Comparison of ENCODE assay signal across 11 cellular contexts in genomic region chr9:129866373-129867137, GRCh38. TPM values are rescaled to one million over a fixed set of nuclear protein-coding genes. Genes with fewer than 3 reads are reported as not detected.
DNase-seq lines count a peak whose midpoint lies in the region; ATAC-seq, FAIRE-seq and TF ChIP-seq lines count a peak whose summit lies in the region.
"Had no signal": no experiment of that assay in that cellular context is flagged by ENCODE, and none has a peak within 500 bp of the region (broad histone marks: within the 10 kb centered on the region; RNA-seq: fewer than 3 reads in every experiment).

No MANE protein-coding gene starts in this region.

- H3K27me3 ChIP-seq in HepG2 (ENCODE audit: control insufficient read depth in 1 of 2, insufficient read depth in 2 of 2, low read length in 2 of 2) (no peaks in the 10 kb centered on the region), right lobe of liver (no peaks in the 10 kb centered on the region), thymus (ENCODE audit: control insufficient read depth, insufficient read depth) (no peaks in the 10 kb centered on the region), esophagus muscularis mucosa (no peaks in the 10 kb centered on the region)

- TF ChIP-seq EP300 in HepG2 (IDR thresholded peaks at IDR 0.05; ENCODE audit: low read depth in 2 of 2, low read length in 2 of 2) (no peak), HepG2 (CRISPR knock-in tag; IDR thresholded peaks at IDR 0.05; ENCODE audit: borderline replicate concordance) (no peak), esophagus muscularis mucosa (IDR thresholded peaks at IDR 0.05) (no peak)

- FAIRE-seq in HepG2 (lab: Jason Lieb, UNC) = no peak

- H3K4me1 ChIP-seq in HepG2 (ENCODE audit: insufficient read depth, low read length) = no peaks in the 10 kb centered on the region
- peaks cover 0 to 11% (median 5%) of the 10 kb centered on the region in 4 donors for H3K4me1 ChIP-seq in right lobe of liver
- peaks cover 54% of the 10 kb centered on the region for H3K4me1 ChIP-seq in thymus (ENCODE audit: control insufficient read depth, insufficient read depth, low read length)
- H3K4me1 ChIP-seq in esophagus muscularis mucosa = no peaks in the 10 kb centered on the region

- no peaks in the 10 kb centered on the region for H3K79me2 ChIP-seq in HepG2 (ENCODE audit: insufficient read depth, low read length)

- no peak overlapping the region for H3K4me2 ChIP-seq in HepG2 (ENCODE audit: low read depth, low read length)

- no peaks in the 10 kb centered on the region for H4K20me1 ChIP-seq in HepG2 (ENCODE audit: insufficient read depth, low read length)

- intact Hi-C loops in HepG2 (cut with micrococcal nuclease; ENCODE audit: unreplicated experiment) (no loop called here), right lobe of liver (cut with DNase I) (no loop called here), esophagus muscularis mucosa (cut with DNase I) (no loop called here)

- H3K9ac ChIP-seq in HepG2 (ENCODE audit: insufficient read depth, low read depth, low read length) = no peak overlapping the region

- TF ChIP-seq CTCF in HepG2 (CRISPR knock-in tag; IDR thresholded peaks at IDR 0.05) (no peak), right lobe of liver (IDR thresholded peaks at IDR 0.05) (no peak), esophagus muscularis mucosa (IDR thresholded peaks at IDR 0.05) (no peak)

- DNase-seq in HepG2 (ENCODE audit: low spot score) (no peak), right lobe of liver (no peak), globus pallidus (ENCODE audit: low spot score) (peak; percentile 16), cerebellum (ENCODE audit: low spot score) (no peak), G401 (ENCODE audit: low spot score) (no peak), esophagus muscularis mucosa (ENCODE audit: extremely low spot score) (no peak)
- peak; percentile 56 for DNase-seq in activated T-cell treated with anti-CD3 and anti-CD28 coated beads, Interleukin-2, amount 50 U/mL, for 1 hour
- DNase-seq: amniotic stem cell; effector CD4-positive, alpha-beta T cell; NCI-H2029 treated with DMSO at 0.1 percent for 48 hours had no signal

- peaks cover 0 to 3% of the 10 kb centered on the region in 2 experiments; a peak in 1 of 5 replicates for H3K36me3 ChIP-seq in HepG2 (replicated peaks in 1 of 2; ENCODE audit: control insufficient read depth in 1 of 2, insufficient read depth in 2 of 2, low read length in 2 of 2)
- peaks cover 0 to 10% (median 2%) of the 10 kb centered on the region in 4 donors for H3K36me3 ChIP-seq in right lobe of liver
- H3K36me3 ChIP-seq in thymus (ENCODE audit: control insufficient read depth, insufficient read depth) = peaks cover 53% of the 10 kb centered on the region
- peaks cover 31 to 90% (median 69%) of the 10 kb centered on the region in 4 donors for H3K36me3 ChIP-seq in esophagus muscularis mucosa

- CTCF ChIA-PET in HepG2 (lab: Yijun Ruan, JAX; ENCODE audit: low intra/inter-chr PET ratio, low total read pairs) = no interaction called here

- ATAC-seq in HepG2 (no peak), right lobe of liver (no peak)

- in situ Hi-C loops in HepG2 (cut with HindIII; ENCODE audit: extremely low pct_ligation_motif_present, low pct_unique_long_range_greater_than_20kb) = no loop called here
- in situ Hi-C loops in G401 (cut with HindIII; ENCODE audit: low sequenced_read_pairs) = no loop called here

- no peak for TF ChIP-seq POLR2A in HepG2 (IDR thresholded peaks at IDR 0.05; ENCODE audit: insufficient read depth in 1 of 2, low read depth in 2 of 2, low read length in 2 of 2)
- TF ChIP-seq POLR2A in right lobe of liver (IDR thresholded peaks at IDR 0.05) = no peak
- no peak for TF ChIP-seq POLR2A in esophagus muscularis mucosa (IDR thresholded peaks at IDR 0.05; ENCODE audit: low read depth)

- no peaks in the 10 kb centered on the region for H3K9me3 ChIP-seq in HepG2 (ENCODE audit: low read length)
- H3K9me3 ChIP-seq in right lobe of liver = no peaks in the 10 kb centered on the region
- peaks cover 1% of the 10 kb centered on the region for H3K9me3 ChIP-seq in thymus (ENCODE audit: control insufficient read depth)
- H3K9me3 ChIP-seq in esophagus muscularis mucosa = no peaks in the 10 kb centered on the region

- WGBS in HepG2 (ENCODE audit: low lambda C conversion rate) = 96% methylated on average over 9 of the region's 17 CpGs
- WGBS in right lobe of liver (ENCODE audit: insufficient coverage, low coverage, low lambda C conversion rate, missing lambda C conversion rate) = 71% methylated on average over 8 of the region's 17 CpGs
- WGBS in thymus = 16% methylated on average over 17 of the region's 17 CpGs
- 75% methylated on average over 11 of the region's 17 CpGs for WGBS in esophagus muscularis mucosa

- no peak for TF ChIP-seq RAD21 in HepG2 (CRISPR knock-in tag; IDR thresholded peaks at IDR 0.05)

- no peak overlapping the region for H2AFZ ChIP-seq in HepG2 (ENCODE audit: low read length)

- POLR2A ChIA-PET in HepG2 (lab: Yijun Ruan, JAX) = no interaction called here

- no peak overlapping the region for H3K4me3 ChIP-seq in HepG2 (replicated peaks in 1 of 3; ENCODE audit: insufficient read depth in 1 of 3, low read depth in 2 of 3, low read length in 3 of 3)
- H3K4me3 ChIP-seq in right lobe of liver = no peak overlapping the region
- no peak overlapping the region for H3K4me3 ChIP-seq in thymus (ENCODE audit: low read length)
- H3K4me3 ChIP-seq in esophagus muscularis mucosa = no peak overlapping the region

- BruUV-seq in HepG2 (replicated peaks; lab: Mats Ljungman, UMichigan) = no TSS peak

- H3K27ac ChIP-seq in HepG2 (ENCODE audit: extremely low read length, insufficient read depth, low read length) (no peak overlapping the region), right lobe of liver (no peak overlapping the region), thymus (ENCODE audit: low read depth) (peak overlapping the region; percentile 96), esophagus muscularis mucosa (replicated peaks in 1 of 4) (no peak overlapping the region)

RNA-seq across cellular contexts. Expression of gene USP20, which starts 31.3 kb away (rescaled TPM):
- total RNA-seq in HepG2 (2016; rRNA removed; fragmentation: Illumina TruSeq; extraction: Trizol) (2.9 and 4.4 TPM in 2 replicates), right lobe of liver (10 to 100 TPM in 4 of 6 experiments, 1 to 10 TPM in 2; 7.5 to 14.0 (median 10.8) TPM), cerebellum (11.1 TPM), esophagus muscularis mucosa (10 to 100 TPM; 31.1 to 45.3 (median 38.7) TPM)
- total RNA-seq in HepG2 (2016; cell fraction: cytosol; rRNA removed; fragmentation: Illumina TruSeq; extraction: Trizol; ENCODE audit: low read depth) = 0.51 and 1.3 TPM in 2 replicates
- total RNA-seq in HepG2 (2016; cell fraction: insoluble cytoplasmic fraction; rRNA removed; fragmentation: Illumina TruSeq; extraction: Trizol) = 3.8 and 5.0 TPM in 2 replicates
- total RNA-seq in HepG2 (2016; cell fraction: membrane; rRNA removed; fragmentation: Illumina TruSeq; extraction: Trizol) = 1.9 and 2.3 TPM in 2 replicates
- total RNA-seq in HepG2 (2016; cell fraction: nucleus; rRNA removed; fragmentation: Illumina TruSeq; extraction: Trizol) = 5.5 TPM in 2 replicates
- polyA plus RNA-seq in HepG2 (2011; rRNA removed) (5.9 and 8.7 TPM in 2 replicates), thymus (175 TPM)
- polyA plus RNA-seq in HepG2 (2011; cell fraction: cytosol; rRNA removed) = 4.0 and 5.7 TPM in 2 replicates
- 64.1 and 76.1 TPM in 2 replicates for polyA plus RNA-seq in HepG2 (2011; cell fraction: nucleus; rRNA removed)
- polyA plus RNA-seq in HepG2 (2012) = 7.5 and 8.7 TPM in 2 replicates
- polyA plus RNA-seq in HepG2 (2016; cell fraction: cytosol; fragmentation: Illumina TruSeq; extraction: Trizol; ENCODE audit: low read depth) = 0.70 and 0.96 TPM in 2 replicates
- polyA plus RNA-seq in HepG2 (2016; cell fraction: insoluble cytoplasmic fraction; fragmentation: Illumina TruSeq; extraction: Trizol; ENCODE audit: low read depth) = 2.6 and 3.2 TPM in 2 replicates
- 1.4 and 1.5 TPM in 2 replicates for polyA plus RNA-seq in HepG2 (2016; cell fraction: membrane; fragmentation: Illumina TruSeq; extraction: Trizol; ENCODE audit: low read depth)
- polyA plus RNA-seq in HepG2 (2016; cell fraction: nucleus; fragmentation: Illumina TruSeq; extraction: Trizol; ENCODE audit: insufficient read depth, low read depth) = 14.4 and 18.6 TPM in 2 replicates
- polyA minus RNA-seq in HepG2 (2011; rRNA and poly(A)+ RNA removed; ENCODE audit: low replicate concordance) = 11.2 and 18.8 TPM in 2 replicates
- polyA minus RNA-seq in HepG2 (2011; cell fraction: cytosol; rRNA and poly(A)+ RNA removed) = 3.8 and 5.1 TPM in 2 replicates
- polyA minus RNA-seq in HepG2 (2011; cell fraction: nucleus; rRNA and poly(A)+ RNA removed) = 8.5 and 10.2 TPM in 2 replicates
- total RNA-seq in G401 (2014; rRNA removed; shearing (Covaris generic)) = 27.7 and 34.3 TPM in 2 replicates

RNA-seq across cellular contexts. Expression of gene C9orf78, which starts 31.5 kb away (rescaled TPM):
- total RNA-seq in HepG2 (2016; rRNA removed; fragmentation: Illumina TruSeq; extraction: Trizol) (35.5 and 49.0 TPM in 2 replicates), right lobe of liver (10 to 100 TPM; 25.2 to 39.8 (median 33.5) TPM), cerebellum (21.0 TPM), esophagus muscularis mucosa (100 to 1,000 TPM in 1 of 4 donors, 10 to 100 TPM in 3; 47.3 to 139 (median 62.6) TPM)
- total RNA-seq in HepG2 (2016; cell fraction: cytosol; rRNA removed; fragmentation: Illumina TruSeq; extraction: Trizol; ENCODE audit: low read depth) = 14.6 and 16.3 TPM in 2 replicates
- total RNA-seq in HepG2 (2016; cell fraction: insoluble cytoplasmic fraction; rRNA removed; fragmentation: Illumina TruSeq; extraction: Trizol) = 37.6 and 59.4 TPM in 2 replicates
- 28.0 and 28.1 TPM in 2 replicates for total RNA-seq in HepG2 (2016; cell fraction: membrane; rRNA removed; fragmentation: Illumina TruSeq; extraction: Trizol)
- 12.7 and 14.8 TPM in 2 replicates for total RNA-seq in HepG2 (2016; cell fraction: nucleus; rRNA removed; fragmentation: Illumina TruSeq; extraction: Trizol)
- polyA plus RNA-seq in HepG2 (2011; rRNA removed) (14.7 and 18.4 TPM in 2 replicates), thymus (95.0 TPM)
- 17.3 and 19.6 TPM in 2 replicates for polyA plus RNA-seq in HepG2 (2011; cell fraction: cytosol; rRNA removed)
- 3.1 and 4.7 TPM in 2 replicates for polyA plus RNA-seq in HepG2 (2011; cell fraction: nucleus; rRNA removed)
- polyA plus RNA-seq in HepG2 (2012) = 23.6 and 27.5 TPM in 2 replicates
- polyA plus RNA-seq in HepG2 (2016; cell fraction: cytosol; fragmentation: Illumina TruSeq; extraction: Trizol; ENCODE audit: low read depth) = 18.5 and 18.8 TPM in 2 replicates
- polyA plus RNA-seq in HepG2 (2016; cell fraction: insoluble cytoplasmic fraction; fragmentation: Illumina TruSeq; extraction: Trizol; ENCODE audit: low read depth) = 81.0 and 86.6 TPM in 2 replicates
- 30.0 and 32.0 TPM in 2 replicates for polyA plus RNA-seq in HepG2 (2016; cell fraction: membrane; fragmentation: Illumina TruSeq; extraction: Trizol; ENCODE audit: low read depth)
- 30.1 and 37.2 TPM in 2 replicates for polyA plus RNA-seq in HepG2 (2016; cell fraction: nucleus; fragmentation: Illumina TruSeq; extraction: Trizol; ENCODE audit: insufficient read depth, low read depth)
- polyA minus RNA-seq in HepG2 (2011; rRNA and poly(A)+ RNA removed; ENCODE audit: low replicate concordance) = 1.4 and 13.5 TPM in 2 replicates
- 8.1 and 10.6 TPM in 2 replicates for polyA minus RNA-seq in HepG2 (2011; cell fraction: cytosol; rRNA and poly(A)+ RNA removed)
- polyA minus RNA-seq in HepG2 (2011; cell fraction: nucleus; rRNA and poly(A)+ RNA removed) = 7.0 and 9.3 TPM in 2 replicates
- 23.4 and 49.4 TPM in 2 replicates for total RNA-seq in G401 (2014; rRNA removed; shearing (Covaris generic))

RNA-seq across cellular contexts. Expression of gene TOR1A, which starts 42.6 kb away (rescaled TPM):
- total RNA-seq in HepG2 (2016; rRNA removed; fragmentation: Illumina TruSeq; extraction: Trizol) (18.6 and 31.6 TPM in 2 replicates), right lobe of liver (10 to 100 TPM; 18.4 to 41.3 (median 23.0) TPM), cerebellum (20.6 TPM), esophagus muscularis mucosa (10 to 100 TPM; 29.7 to 46.4 (median 34.4) TPM)
- 6.7 and 8.0 TPM in 2 replicates for total RNA-seq in HepG2 (2016; cell fraction: cytosol; rRNA removed; fragmentation: Illumina TruSeq; extraction: Trizol; ENCODE audit: low read depth)
- total RNA-seq in HepG2 (2016; cell fraction: insoluble cytoplasmic fraction; rRNA removed; fragmentation: Illumina TruSeq; extraction: Trizol) = 19.9 and 29.3 TPM in 2 replicates
- total RNA-seq in HepG2 (2016; cell fraction: membrane; rRNA removed; fragmentation: Illumina TruSeq; extraction: Trizol) = 15.5 and 16.3 TPM in 2 replicates
- 28.0 and 32.7 TPM in 2 replicates for total RNA-seq in HepG2 (2016; cell fraction: nucleus; rRNA removed; fragmentation: Illumina TruSeq; extraction: Trizol)
- polyA plus RNA-seq in HepG2 (2011; rRNA removed) (39.6 and 41.4 TPM in 2 replicates), thymus (30.0 TPM)
- polyA plus RNA-seq in HepG2 (2011; cell fraction: cytosol; rRNA removed) = 45.2 and 49.1 TPM in 2 replicates
- 18.7 and 22.3 TPM in 2 replicates for polyA plus RNA-seq in HepG2 (2011; cell fraction: nucleus; rRNA removed)
- polyA plus RNA-seq in HepG2 (2012) = 21.5 and 23.6 TPM in 2 replicates
- 6.1 and 7.7 TPM in 2 replicates for polyA plus RNA-seq in HepG2 (2016; cell fraction: cytosol; fragmentation: Illumina TruSeq; extraction: Trizol; ENCODE audit: low read depth)
- 22.1 and 24.0 TPM in 2 replicates for polyA plus RNA-seq in HepG2 (2016; cell fraction: insoluble cytoplasmic fraction; fragmentation: Illumina TruSeq; extraction: Trizol; ENCODE audit: low read depth)
- polyA plus RNA-seq in HepG2 (2016; cell fraction: membrane; fragmentation: Illumina TruSeq; extraction: Trizol; ENCODE audit: low read depth) = 12.0 and 13.6 TPM in 2 replicates
- polyA plus RNA-seq in HepG2 (2016; cell fraction: nucleus; fragmentation: Illumina TruSeq; extraction: Trizol; ENCODE audit: insufficient read depth, low read depth) = 48.4 and 49.7 TPM in 2 replicates
- polyA minus RNA-seq in HepG2 (2011; rRNA and poly(A)+ RNA removed; ENCODE audit: low replicate concordance) = 35.9 and 66.9 TPM in 2 replicates
- 17.9 TPM in 2 replicates for polyA minus RNA-seq in HepG2 (2011; cell fraction: cytosol; rRNA and poly(A)+ RNA removed)
- polyA minus RNA-seq in HepG2 (2011; cell fraction: nucleus; rRNA and poly(A)+ RNA removed) = 23.1 and 23.7 TPM in 2 replicates
- total RNA-seq in G401 (2014; rRNA removed; shearing (Covaris generic)) = 30.8 and 43.1 TPM in 2 replicates

Comparison
In these comparisons a context has a peak if more than half of its experiments do, and no peak if none do; other contexts are left out.
1. DNase-seq: peak in activated T-cell treated with anti-CD3 and anti-CD28 coated beads, Interleukin-2, amount 50 U/mL, for 1 hour (single experiment) and globus pallidus (single experiment); none in HepG2 (single experiment), right lobe of liver (0 of 3), cerebellum (single experiment), G401 (single experiment) and esophagus muscularis mucosa (single experiment).